In genomic region chr5:124718376-124718775, GRCh38 we compare ENCODE assay signal across 12 cellular contexts. TPM values are rescaled to one million over a fixed set of nuclear protein-coding genes. Genes with fewer than 3 reads are reported as not detected.
DNase-seq lines count a peak whose midpoint lies in the region; ATAC-seq, FAIRE-seq and TF ChIP-seq lines count a peak whose summit lies in the region.
"Had no signal": no experiment of that assay in that cellular context is flagged by ENCODE, and none has a peak within 500 bp of the region (broad histone marks: within the 10 kb centered on the region; RNA-seq: fewer than 3 reads in every experiment).

No MANE protein-coding gene starts in this region.

- H3K4me3 Mint-ChIP-seq in activated naive CD8-positive, alpha-beta T cell treated with anti-CD3 and anti-CD28 coated beads for 36 hours = no peak overlapping the region

- no peaks in the 10 kb centered on the region for H3K36me3 Mint-ChIP-seq in activated naive CD8-positive, alpha-beta T cell treated with anti-CD3 and anti-CD28 coated beads for 36 hours

- no peak for TF ChIP-seq CTCF in right lobe of liver (IDR thresholded peaks at IDR 0.05)
- TF ChIP-seq CTCF in HepG2 (CRISPR knock-in tag; IDR thresholded peaks at IDR 0.05) = no peak
- TF ChIP-seq CTCF in foreskin fibroblast (IDR thresholded peaks at IDR 0.05; ENCODE audit: low read depth, low read length) = no peak

- no peaks in the 10 kb centered on the region for H3K79me2 ChIP-seq in HepG2 (ENCODE audit: insufficient read depth, low read length)

- no peak overlapping the region for H3K4me2 ChIP-seq in HepG2 (ENCODE audit: low read depth, low read length)

- CTCF ChIA-PET in HepG2 (lab: Yijun Ruan, JAX; ENCODE audit: low intra/inter-chr PET ratio, low total read pairs) = no interaction called here

- H3K27ac ChIP-seq in right lobe of liver (no peak overlapping the region), HepG2 (ENCODE audit: extremely low read length, insufficient read depth, low read length) (no peak overlapping the region)
- H3K27ac ChIP-seq: thyroid gland had no signal

- H3K27me3 ChIP-seq in right lobe of liver (no peaks in the 10 kb centered on the region), HepG2 (ENCODE audit: control insufficient read depth in 1 of 2, insufficient read depth in 2 of 2, low read length in 2 of 2) (no peaks in the 10 kb centered on the region; a peak in 1 of 5 replicates)
- H3K27me3 ChIP-seq: thyroid gland had no signal

- H3K9me3 ChIP-seq in right lobe of liver (no peaks in the 10 kb centered on the region), HepG2 (ENCODE audit: low read length) (no peaks in the 10 kb centered on the region)
- H3K9me3 ChIP-seq: thyroid gland had no signal

- H3K36me3 ChIP-seq in right lobe of liver = no peaks in the 10 kb centered on the region
- H3K36me3 ChIP-seq in HepG2 (replicated peaks in 1 of 2; ENCODE audit: control insufficient read depth in 1 of 2, insufficient read depth in 2 of 2, low read length in 2 of 2) = no peaks in the 10 kb centered on the region
- H3K36me3 ChIP-seq: thyroid gland had no signal

- intact Hi-C loops in right lobe of liver (cut with DNase I) (no loop called here), HepG2 (cut with micrococcal nuclease; ENCODE audit: unreplicated experiment) (no loop called here), head of caudate nucleus (cut with DNase I) (no loop called here)

- H3K9me3 Mint-ChIP-seq in activated naive CD8-positive, alpha-beta T cell treated with anti-CD3 and anti-CD28 coated beads for 36 hours = no peaks in the 10 kb centered on the region

- H3K27me3 Mint-ChIP-seq in activated naive CD8-positive, alpha-beta T cell treated with anti-CD3 and anti-CD28 coated beads for 36 hours = peaks cover 4% of the 10 kb centered on the region

- ATAC-seq in right lobe of liver (peak in 3 of 4 donors; percentile 38 to 72 (median 38)), HepG2 (no peak), GM18907 (IDR thresholded peaks at IDR 0.05; ENCODE audit: unreplicated experiment) (no peak)
- ATAC-seq: left colon had no signal

- in situ Hi-C loops in HepG2 (cut with HindIII; ENCODE audit: extremely low pct_ligation_motif_present, low pct_unique_long_range_greater_than_20kb) = no loop called here
- in situ Hi-C loops in SK-MEL-5 (cut with HindIII; ENCODE audit: low pct_unique_long_range_greater_than_20kb, low sequenced_read_pairs) = no loop called here

- 34% methylated on average over 2 of the region's 2 CpGs for WGBS in right lobe of liver (ENCODE audit: insufficient coverage, low coverage, low lambda C conversion rate, missing lambda C conversion rate)
- 57% methylated on average over 2 of the region's 2 CpGs for WGBS in HepG2 (ENCODE audit: low lambda C conversion rate)

- TF ChIP-seq EP300 in HepG2 (IDR thresholded peaks at IDR 0.05; ENCODE audit: low read depth in 2 of 2, low read length in 2 of 2) (no peak), HepG2 (CRISPR knock-in tag; IDR thresholded peaks at IDR 0.05; ENCODE audit: borderline replicate concordance) (no peak)

- H3K4me3 ChIP-seq in right lobe of liver (no peak overlapping the region), HepG2 (replicated peaks in 1 of 3; ENCODE audit: insufficient read depth in 1 of 3, low read depth in 2 of 3, low read length in 3 of 3) (no peak overlapping the region), foreskin fibroblast (ENCODE audit: low read depth in 1 of 2, low read length in 2 of 2) (no peak overlapping the region)
- H3K4me3 ChIP-seq: thyroid gland had no signal

- no peak overlapping the region for H3K9ac ChIP-seq in HepG2 (ENCODE audit: insufficient read depth, low read depth, low read length)

- H3K27ac Mint-ChIP-seq in activated naive CD8-positive, alpha-beta T cell treated with anti-CD3 and anti-CD28 coated beads for 36 hours = no peak overlapping the region

- DNase-seq in right lobe of liver = no peak
- DNase-seq in HepG2 (ENCODE audit: low spot score) = no peak
- DNase-seq in SK-MEL-5 (ENCODE audit: low read depth, low spot score) = peak; percentile 53
- peak in 33 of 42 donors; percentile 32 to 91 (median 70) for DNase-seq in head of caudate nucleus
- no peak for DNase-seq in foreskin fibroblast
- no peak for DNase-seq in activated naive CD8-positive, alpha-beta T cell treated with anti-CD3 and anti-CD28 coated beads for 36 hours
- no peak for DNase-seq in activated T-cell treated with anti-CD3 and anti-CD28 coated beads, Interleukin-2, amount 50 U/mL, for 48 hours
- DNase-seq: left colon, NCI-H187 treated with DMSO at 0.1 percent for 48 hours, SW 1271 had no signal

- TF ChIP-seq POLR2A in right lobe of liver (IDR thresholded peaks at IDR 0.05) = no peak
- no peak for TF ChIP-seq POLR2A in HepG2 (IDR thresholded peaks at IDR 0.05; ENCODE audit: insufficient read depth in 1 of 2, low read depth in 2 of 2, low read length in 2 of 2)

- H2AFZ ChIP-seq in HepG2 (ENCODE audit: low read length) = no peak overlapping the region

- H3K4me1 Mint-ChIP-seq in activated naive CD8-positive, alpha-beta T cell treated with anti-CD3 and anti-CD28 coated beads for 36 hours = no peaks in the 10 kb centered on the region

- H3K4me1 ChIP-seq in right lobe of liver (peaks cover 0 to 6% (median 4%) of the 10 kb centered on the region in 4 donors), HepG2 (ENCODE audit: insufficient read depth, low read length) (peaks cover 31% of the 10 kb centered on the region)

- no peak for TF ChIP-seq RAD21 in HepG2 (CRISPR knock-in tag; IDR thresholded peaks at IDR 0.05)

- POLR2A ChIA-PET in HepG2 (lab: Yijun Ruan, JAX) = no interaction called here

- no TSS peak for BruUV-seq in HepG2 (replicated peaks; lab: Mats Ljungman, UMichigan)

- no peak for FAIRE-seq in HepG2 (lab: Jason Lieb, UNC)

- no peaks in the 10 kb centered on the region for H4K20me1 ChIP-seq in HepG2 (ENCODE audit: insufficient read depth, low read length)

TF ChIP-seq in HepG2, 621 proteins besides CTCF, POLR2A, EP300 and RAD21 (continues in another document):
- no peak for TF ChIP-seq ZNF574 (CRISPR knock-in tag; IDR thresholded peaks at IDR 0.05)
- no peak for TF ChIP-seq ZNF883 (CRISPR knock-in tag; IDR thresholded peaks at IDR 0.05; ENCODE audit: not compliant biosample characterization)
- no peak for TF ChIP-seq ERF (CRISPR knock-in tag; IDR thresholded peaks at IDR 0.05)

RNA-seq across cellular contexts. Expression of gene ZNF608, which starts 28.1 kb away (rescaled TPM):
- total RNA-seq in right lobe of liver (1 to 10 TPM; 3.9 to 6.5 (median 4.9) TPM), HepG2 (2016; rRNA removed; fragmentation: Illumina TruSeq; extraction: Trizol) (0.83 and 0.91 TPM in 2 replicates)
- 1.4 and 2.0 TPM in 2 replicates for total RNA-seq in HepG2 (2016; cell fraction: cytosol; rRNA removed; fragmentation: Illumina TruSeq; extraction: Trizol; ENCODE audit: low read depth)
- 1.1 and 1.2 TPM in 2 replicates for total RNA-seq in HepG2 (2016; cell fraction: insoluble cytoplasmic fraction; rRNA removed; fragmentation: Illumina TruSeq; extraction: Trizol)
- total RNA-seq in HepG2 (2016; cell fraction: membrane; rRNA removed; fragmentation: Illumina TruSeq; extraction: Trizol) = 0.62 and 0.77 TPM in 2 replicates
- 1.5 and 2.1 TPM in 2 replicates for total RNA-seq in HepG2 (2016; cell fraction: nucleus; rRNA removed; fragmentation: Illumina TruSeq; extraction: Trizol)
- polyA plus RNA-seq in HepG2 (2011; rRNA removed) = 0.66 and 0.68 TPM in 2 replicates
- 0.28 and 0.31 TPM in 2 replicates for polyA plus RNA-seq in HepG2 (2011; cell fraction: cytosol; rRNA removed)
- 0.59 and 0.93 TPM in 2 replicates for polyA plus RNA-seq in HepG2 (2011; cell fraction: nucleus; rRNA removed)
- 1.4 and 1.5 TPM in 2 replicates for polyA plus RNA-seq in HepG2 (2012)
- polyA plus RNA-seq in HepG2 (2016; cell fraction: cytosol; fragmentation: Illumina TruSeq; extraction: Trizol; ENCODE audit: low read depth) = 0.07 TPM in 2 replicates
- polyA plus RNA-seq in HepG2 (2016; cell fraction: insoluble cytoplasmic fraction; fragmentation: Illumina TruSeq; extraction: Trizol; ENCODE audit: low read depth) = 0.53 and 0.63 TPM in 2 replicates
- polyA plus RNA-seq in HepG2 (2016; cell fraction: membrane; fragmentation: Illumina TruSeq; extraction: Trizol; ENCODE audit: low read depth) = 0.08 and 0.11 TPM in 2 replicates
- 1.4 TPM in 2 replicates for polyA plus RNA-seq in HepG2 (2016; cell fraction: nucleus; fragmentation: Illumina TruSeq; extraction: Trizol; ENCODE audit: insufficient read depth, low read depth)
- polyA minus RNA-seq in HepG2 (2011; rRNA and poly(A)+ RNA removed; ENCODE audit: low replicate concordance) = 2.3 TPM in 1 of 2 replicates, not detected in the other
- 0.79 and 1.3 TPM in 2 replicates for polyA minus RNA-seq in HepG2 (2011; cell fraction: cytosol; rRNA and poly(A)+ RNA removed)
- polyA minus RNA-seq in HepG2 (2011; cell fraction: nucleus; rRNA and poly(A)+ RNA removed) = 2.1 and 2.3 TPM in 2 replicates
- total RNA-seq in SK-MEL-5 (2014; rRNA removed; shearing (Covaris generic)) = 10.9 and 11.6 TPM in 2 replicates
- 7.6 and 12.4 TPM in 2 replicates for polyA plus RNA-seq in SK-MEL-5 (2015; cell fraction: cytosol; rRNA removed)
- 19.6 and 23.4 TPM in 2 replicates for polyA plus RNA-seq in SK-MEL-5 (2015; cell fraction: nucleus; rRNA removed)
- under 1 TPM; 0.06 to 0.12 TPM for total RNA-seq in activated naive CD8-positive, alpha-beta T cell treated with anti-CD3 and anti-CD28 coated beads for 36 hours

Comparison
In these comparisons a context has a peak if more than half of its experiments do, and no peak if none do; other contexts are left out.
1. ATAC-seq: peak in right lobe of liver (3 of 4); none in HepG2 (single experiment) and GM18907 (single experiment).
2. DNase-seq: peak in SK-MEL-5 (single experiment) and head of caudate nucleus (33 of 42); none in right lobe of liver (0 of 3), HepG2 (single experiment), foreskin fibroblast (0 of 2), activated naive CD8-positive, alpha-beta T cell treated with anti-CD3 and anti-CD28 coated beads for 36 hours (single experiment) and activated T-cell treated with anti-CD3 and anti-CD28 coated beads, Interleukin-2, amount 50 U/mL, for 48 hours (0 of 2).